ENCODE assay signal across 8 cellular contexts in genomic region chr1:186617860-186618780, GRCh38.
DNase-seq lines count a peak whose midpoint lies in the region; ATAC-seq and TF ChIP-seq lines count a peak whose summit lies in the region.

No MANE protein-coding gene starts in this region.

- H3K27ac ChIP-seq in breast epithelium (peak overlapping the region; percentile 48 to 69), mucosa of rectum (ENCODE audit: low read depth in 2 of 2, low read length in 2 of 2) (peak overlapping the region in 1 of 2 donors; percentile 5)

- TF ChIP-seq CTCF in breast epithelium (IDR thresholded peaks at IDR 0.05), result no peak
- TF ChIP-seq CTCF in chondrocyte (IDR thresholded peaks at IDR 0.05), result no peak

- DNase-seq in DMS53 treated with DMSO at 0.1 percent for 48 hours (lab: John Stamatoyannopoulos, UW; ENCODE audit: unreplicated experiment) (peak; percentile 35), SK-MEL-5 (ENCODE audit: low read depth, low spot score) (peak; percentile 37), breast epithelium (ENCODE audit: low spot score in 2 of 2) (peak in 1 of 2 donors; percentile 53), chondrocyte (ENCODE audit: low spot score) (no peak), D341Med (ENCODE audit: low spot score) (no peak)

- H3K4me3 Mint-ChIP-seq in chondrocyte (ENCODE audit: unreplicated experiment), result no peak overlapping the region

- intact Hi-C loops in breast epithelium (cut with DNase I; ENCODE audit: low total_unique reads), result no loop called here

- H3K36me3 ChIP-seq in breast epithelium (no peaks in the 10 kb centered on the region), mucosa of rectum (ENCODE audit: control insufficient read depth in 2 of 2, insufficient read depth in 2 of 2, low read length in 2 of 2) (no peaks in the 10 kb centered on the region)

- H3K4me1 ChIP-seq in breast epithelium, result no peaks in the 10 kb centered on the region
- peaks cover 3% of the 10 kb centered on the region in 2 donors for H3K4me1 ChIP-seq in mucosa of rectum (ENCODE audit: control insufficient read depth in 2 of 2, insufficient read depth in 2 of 2, low read length in 2 of 2)

- H3K27me3 Mint-ChIP-seq in chondrocyte (ENCODE audit: low read depth), result no peaks in the 10 kb centered on the region

- H3K36me3 Mint-ChIP-seq in chondrocyte (ENCODE audit: low read depth), result peaks cover 3% of the 10 kb centered on the region

- no peaks in the 10 kb centered on the region for H3K9me3 ChIP-seq in breast epithelium
- no peaks in the 10 kb centered on the region for H3K9me3 ChIP-seq in mucosa of rectum (ENCODE audit: control insufficient read depth in 2 of 2, low read length in 2 of 2)

- H3K9me3 Mint-ChIP-seq in chondrocyte (ENCODE audit: low read depth), result peaks cover 4% of the 10 kb centered on the region

- TF ChIP-seq POLR2A in breast epithelium (IDR thresholded peaks at IDR 0.05), result no peak

- H3K27ac Mint-ChIP-seq in chondrocyte (ENCODE audit: unreplicated experiment), result no peak overlapping the region

- H3K4me1 Mint-ChIP-seq in chondrocyte (ENCODE audit: low read depth), result no peaks in the 10 kb centered on the region

- in situ Hi-C loops in SK-MEL-5 (cut with HindIII; ENCODE audit: low pct_unique_long_range_greater_than_20kb, low sequenced_read_pairs), result loop anchor here (25.0 kb wide), 1 partner anchor 369 kb away; no protein-coding TSS in a partner anchor

- H3K4me3 ChIP-seq in breast epithelium (peak overlapping the region; percentile 17 to 55 (median 42)), mucosa of rectum (ENCODE audit: low read length in 2 of 2) (peak overlapping the region; percentile 62 to 81)

- ATAC-seq in GM19455 (IDR thresholded peaks at IDR 0.05; ENCODE audit: unreplicated experiment) (peak; percentile 99), HG03457 (IDR thresholded peaks at IDR 0.05; ENCODE audit: unreplicated experiment) (peak; percentile 100)

- H3K9ac ChIP-seq in mucosa of rectum (ENCODE audit: low read depth in 1 of 2, low read length in 2 of 2), result peak overlapping the region; percentile 14 to 44

- H3K27me3 ChIP-seq in breast epithelium, result no peaks in the 10 kb centered on the region
- H3K27me3 ChIP-seq in mucosa of rectum (ENCODE audit: control insufficient read depth in 2 of 2, insufficient read depth in 2 of 2, low read length in 2 of 2), result no peaks in the 10 kb centered on the region

Comparison
In these comparisons a context has a peak if more than half of its experiments do, and no peak if none do; other contexts are left out.
1. DNase-seq: peak in DMS53 treated with DMSO at 0.1 percent for 48 hours (single experiment) and SK-MEL-5 (single experiment); none in chondrocyte (single experiment) and D341Med (single experiment).